Comparison of ENCODE assay signal across 1 cellular context in genomic region chr5:128201065-128201926, GRCh38.
TF ChIP-seq lines count a peak whose summit lies in the region.

No MANE protein-coding gene starts in this region.

TF ChIP-seq in H1, 55 proteins besides CTCF, POLR2A, EP300 and RAD21 (continued from another document):
- TF ChIP-seq USF2 (IDR thresholded peaks at IDR 0.05; ENCODE audit: low read length) = no peak
- TF ChIP-seq TEAD4 (IDR thresholded peaks at IDR 0.05; ENCODE audit: low read depth, low read length) = no peak
- no peak for TF ChIP-seq MAFK (IDR thresholded peaks at IDR 0.05; ENCODE audit: low read depth, low read length)
- TF ChIP-seq HDAC6 (IDR thresholded peaks at IDR 0.05; ENCODE audit: low read depth, low read length) = no peak
- TF ChIP-seq FOSL1 (IDR thresholded peaks at IDR 0.05; ENCODE audit: insufficient read depth, low read depth, low read length) = no peak
- 0 out of 2 replicates have a peak, but pooled peaks have one; percentile 17 for TF ChIP-seq YY1 (IDR thresholded peaks at IDR 0.05; ENCODE audit: low read depth, low read length)
- TF ChIP-seq SRF (IDR thresholded peaks at IDR 0.05; ENCODE audit: low read depth, low read length) = no peak
- no peak for TF ChIP-seq NANOG (IDR thresholded peaks at IDR 0.05; ENCODE audit: insufficient read depth, low read depth, low read length, poor library complexity, severe bottlenecking)
- TF ChIP-seq ATF3 (IDR thresholded peaks at IDR 0.05; ENCODE audit: insufficient read depth, low read depth, low read length) = no peak
- peak; percentile 50 for TF ChIP-seq MAX (IDR thresholded peaks at IDR 0.05)
- no peak for TF ChIP-seq SIN3A (conservative IDR thresholded peaks at IDR 0.05 in 1 of 2, IDR thresholded peaks at IDR 0.05 in 1 of 2; ENCODE audit: low read depth in 1 of 2, low read length in 2 of 2)
- TF ChIP-seq JUN (IDR thresholded peaks at IDR 0.05; ENCODE audit: low read depth, low read length) = no peak
- no peak for TF ChIP-seq KDM1A (IDR thresholded peaks at IDR 0.05; ENCODE audit: borderline replicate concordance, low read length)
- TF ChIP-seq, protein P1, sequence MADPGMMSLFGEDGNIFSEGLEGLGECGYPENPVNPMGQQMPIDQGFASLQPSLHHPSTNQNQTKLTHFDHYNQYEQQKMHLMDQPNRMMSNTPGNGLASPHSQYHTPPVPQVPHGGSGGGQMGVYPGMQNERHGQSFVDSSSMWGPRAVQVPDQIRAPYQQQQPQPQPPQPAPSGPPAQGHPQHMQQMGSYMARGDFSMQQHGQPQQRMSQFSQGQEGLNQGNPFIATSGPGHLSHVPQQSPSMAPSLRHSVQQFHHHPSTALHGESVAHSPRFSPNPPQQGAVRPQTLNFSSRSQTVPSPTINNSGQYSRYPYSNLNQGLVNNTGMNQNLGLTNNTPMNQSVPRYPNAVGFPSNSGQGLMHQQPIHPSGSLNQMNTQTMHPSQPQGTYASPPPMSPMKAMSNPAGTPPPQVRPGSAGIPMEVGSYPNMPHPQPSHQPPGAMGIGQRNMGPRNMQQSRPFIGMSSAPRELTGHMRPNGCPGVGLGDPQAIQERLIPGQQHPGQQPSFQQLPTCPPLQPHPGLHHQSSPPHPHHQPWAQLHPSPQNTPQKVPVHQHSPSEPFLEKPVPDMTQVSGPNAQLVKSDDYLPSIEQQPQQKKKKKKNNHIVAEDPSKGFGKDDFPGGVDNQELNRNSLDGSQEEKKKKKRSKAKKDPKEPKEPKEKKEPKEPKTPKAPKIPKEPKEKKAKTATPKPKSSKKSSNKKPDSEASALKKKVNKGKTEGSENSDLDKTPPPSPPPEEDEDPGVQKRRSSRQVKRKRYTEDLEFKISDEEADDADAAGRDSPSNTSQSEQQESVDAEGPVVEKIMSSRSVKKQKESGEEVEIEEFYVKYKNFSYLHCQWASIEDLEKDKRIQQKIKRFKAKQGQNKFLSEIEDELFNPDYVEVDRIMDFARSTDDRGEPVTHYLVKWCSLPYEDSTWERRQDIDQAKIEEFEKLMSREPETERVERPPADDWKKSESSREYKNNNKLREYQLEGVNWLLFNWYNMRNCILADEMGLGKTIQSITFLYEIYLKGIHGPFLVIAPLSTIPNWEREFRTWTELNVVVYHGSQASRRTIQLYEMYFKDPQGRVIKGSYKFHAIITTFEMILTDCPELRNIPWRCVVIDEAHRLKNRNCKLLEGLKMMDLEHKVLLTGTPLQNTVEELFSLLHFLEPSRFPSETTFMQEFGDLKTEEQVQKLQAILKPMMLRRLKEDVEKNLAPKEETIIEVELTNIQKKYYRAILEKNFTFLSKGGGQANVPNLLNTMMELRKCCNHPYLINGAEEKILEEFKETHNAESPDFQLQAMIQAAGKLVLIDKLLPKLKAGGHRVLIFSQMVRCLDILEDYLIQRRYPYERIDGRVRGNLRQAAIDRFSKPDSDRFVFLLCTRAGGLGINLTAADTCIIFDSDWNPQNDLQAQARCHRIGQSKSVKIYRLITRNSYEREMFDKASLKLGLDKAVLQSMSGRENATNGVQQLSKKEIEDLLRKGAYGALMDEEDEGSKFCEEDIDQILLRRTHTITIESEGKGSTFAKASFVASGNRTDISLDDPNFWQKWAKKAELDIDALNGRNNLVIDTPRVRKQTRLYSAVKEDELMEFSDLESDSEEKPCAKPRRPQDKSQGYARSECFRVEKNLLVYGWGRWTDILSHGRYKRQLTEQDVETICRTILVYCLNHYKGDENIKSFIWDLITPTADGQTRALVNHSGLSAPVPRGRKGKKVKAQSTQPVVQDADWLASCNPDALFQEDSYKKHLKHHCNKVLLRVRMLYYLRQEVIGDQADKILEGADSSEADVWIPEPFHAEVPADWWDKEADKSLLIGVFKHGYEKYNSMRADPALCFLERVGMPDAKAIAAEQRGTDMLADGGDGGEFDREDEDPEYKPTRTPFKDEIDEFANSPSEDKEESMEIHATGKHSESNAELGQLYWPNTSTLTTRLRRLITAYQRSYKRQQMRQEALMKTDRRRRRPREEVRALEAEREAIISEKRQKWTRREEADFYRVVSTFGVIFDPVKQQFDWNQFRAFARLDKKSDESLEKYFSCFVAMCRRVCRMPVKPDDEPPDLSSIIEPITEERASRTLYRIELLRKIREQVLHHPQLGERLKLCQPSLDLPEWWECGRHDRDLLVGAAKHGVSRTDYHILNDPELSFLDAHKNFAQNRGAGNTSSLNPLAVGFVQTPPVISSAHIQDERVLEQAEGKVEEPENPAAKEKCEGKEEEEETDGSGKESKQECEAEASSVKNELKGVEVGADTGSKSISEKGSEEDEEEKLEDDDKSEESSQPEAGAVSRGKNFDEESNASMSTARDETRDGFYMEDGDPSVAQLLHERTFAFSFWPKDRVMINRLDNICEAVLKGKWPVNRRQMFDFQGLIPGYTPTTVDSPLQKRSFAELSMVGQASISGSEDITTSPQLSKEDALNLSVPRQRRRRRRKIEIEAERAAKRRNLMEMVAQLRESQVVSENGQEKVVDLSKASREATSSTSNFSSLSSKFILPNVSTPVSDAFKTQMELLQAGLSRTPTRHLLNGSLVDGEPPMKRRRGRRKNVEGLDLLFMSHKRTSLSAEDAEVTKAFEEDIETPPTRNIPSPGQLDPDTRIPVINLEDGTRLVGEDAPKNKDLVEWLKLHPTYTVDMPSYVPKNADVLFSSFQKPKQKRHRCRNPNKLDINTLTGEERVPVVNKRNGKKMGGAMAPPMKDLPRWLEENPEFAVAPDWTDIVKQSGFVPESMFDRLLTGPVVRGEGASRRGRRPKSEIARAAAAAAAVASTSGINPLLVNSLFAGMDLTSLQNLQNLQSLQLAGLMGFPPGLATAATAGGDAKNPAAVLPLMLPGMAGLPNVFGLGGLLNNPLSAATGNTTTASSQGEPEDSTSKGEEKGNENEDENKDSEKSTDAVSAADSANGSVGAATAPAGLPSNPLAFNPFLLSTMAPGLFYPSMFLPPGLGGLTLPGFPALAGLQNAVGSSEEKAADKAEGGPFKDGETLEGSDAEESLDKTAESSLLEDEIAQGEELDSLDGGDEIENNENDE (IDR thresholded peaks at IDR 0.05; ENCODE audit: insufficient replicate concordance, low read length) = no peak
- no peak for TF ChIP-seq BCL11A (IDR thresholded peaks at IDR 0.05; ENCODE audit: low read depth in 2 of 2, low read length in 2 of 2)
- no peak for TF ChIP-seq POLR2AphosphoS5 (IDR thresholded peaks at IDR 0.05; ENCODE audit: low read depth, low read length)
- TF ChIP-seq SP1 (IDR thresholded peaks at IDR 0.05; ENCODE audit: low read depth, low read length) = no peak
TF ChIP-seq in H1: peak in this region for 8.
